Comparison of ENCODE assay signal across 23 cellular contexts in genomic region chr16:10112021-10112420, GRCh38.
DNase-seq lines count a peak whose midpoint lies in the region; ATAC-seq and TF ChIP-seq lines count a peak whose summit lies in the region.
"Had no signal": no experiment of that assay in that cellular context is flagged by ENCODE, and none has a peak within 500 bp of the region (broad histone marks: within the 10 kb centered on the region; RNA-seq: fewer than 3 reads in every experiment).

No MANE protein-coding gene starts in this region.

- BruUV-seq in MCF 10A (replicated peaks; lab: Mats Ljungman, UMichigan) (no TSS peak), PC-3 (replicated peaks; lab: Mats Ljungman, UMichigan) (no TSS peak)

- no peak overlapping the region for H3K4me2 ChIP-seq in PC-3 (ENCODE audit: low read length)
- H3K4me2 ChIP-seq: A549; BLaER1 treated with 17β-estradiol and CSF1 and Interleukin-3, amounts not matched to agents 10 nM and 100 nM had no signal

- H3K9me2 ChIP-seq in PC-3 (replicated peaks; ENCODE audit: low read length), result no peaks in the 10 kb centered on the region

- H3K36me3 ChIP-seq in breast epithelium, result no peaks in the 10 kb centered on the region
- H3K36me3 ChIP-seq in PC-3 (ENCODE audit: low read depth, low read length), result no peaks in the 10 kb centered on the region
- H3K36me3 ChIP-seq: BE2C; BLaER1 treated with 17β-estradiol and CSF1 and Interleukin-3, amounts not matched to agents 10 nM and 100 nM; HAP-1 had no signal

- H3K4me3 ChIP-seq in breast epithelium (no peak overlapping the region), PC-3 (ENCODE audit: low read length) (no peak overlapping the region)
- H3K4me3 ChIP-seq: A549; BLaER1 treated with 17β-estradiol and CSF1 and Interleukin-3, amounts not matched to agents 10 nM and 100 nM; GM12878; HAP-1 had no signal

- no peaks in the 10 kb centered on the region for H4K20me1 ChIP-seq in PC-3 (ENCODE audit: low read length)
- H4K20me1 ChIP-seq: BLaER1 treated with 17β-estradiol and CSF1 and Interleukin-3, amounts not matched to agents 10 nM and 100 nM had no signal

- no peak overlapping the region for H2AFZ ChIP-seq in PC-3 (ENCODE audit: low read length)

- no peaks in the 10 kb centered on the region for H3K4me1 Mint-ChIP-seq in MCF 10A (ENCODE audit: insufficient read depth, unreplicated experiment)
- no peaks in the 10 kb centered on the region for H3K4me1 Mint-ChIP-seq in stimulated activated effector memory CD8-positive, alpha-beta T cell treated with anti-CD3 and anti-CD28 coated beads, Interleukin-12 subunit alpha, Interleukin-12 subunit beta, amount 100 ng/mL, for 72 hours
- no peaks in the 10 kb centered on the region for H3K4me1 Mint-ChIP-seq in activated naive CD8-positive, alpha-beta T cell treated with anti-CD3 and anti-CD28 coated beads, Interleukin-2, amount 50 U/mL, for 24 hours
- H3K4me1 Mint-ChIP-seq: CD14-positive monocyte; CD8-positive, alpha-beta memory T cell had no signal

- no peak for ATAC-seq in PC-3
- peak; percentile 11 for ATAC-seq in stimulated activated effector memory CD8-positive, alpha-beta T cell treated with anti-CD3 and anti-CD28 coated beads, Interleukin-12 subunit alpha, Interleukin-12 subunit beta, amount 100 ng/mL, for 72 hours
- ATAC-seq in activated naive CD8-positive, alpha-beta T cell treated with anti-CD3 and anti-CD28 coated beads, Interleukin-2, amount 50 U/mL, for 24 hours, result no peak
- ATAC-seq: A549, GM12878 had no signal

- peaks cover 0 to 8% of the 10 kb centered on the region in 2 donors for H3K4me1 ChIP-seq in breast epithelium
- H3K4me1 ChIP-seq in PC-3 (ENCODE audit: insufficient read depth, low read length), result peaks cover 17% of the 10 kb centered on the region
- H3K4me1 ChIP-seq: A549, BE2C, HAP-1 had no signal

- H3K27me3 ChIP-seq in breast epithelium, result no peaks in the 10 kb centered on the region
- no peaks in the 10 kb centered on the region for H3K27me3 ChIP-seq in PC-3 (ENCODE audit: low read length)
- H3K27me3 ChIP-seq: BE2C; BLaER1 treated with 17β-estradiol and CSF1 and Interleukin-3, amounts not matched to agents 10 nM and 100 nM had no signal

- no peaks in the 10 kb centered on the region for H3F3A ChIP-seq in PC-3 (ENCODE audit: low read length, unreplicated experiment)

- no peak overlapping the region for H3K4me3 Mint-ChIP-seq in MCF 10A (ENCODE audit: unreplicated experiment)
- H3K4me3 Mint-ChIP-seq in stimulated activated effector memory CD8-positive, alpha-beta T cell treated with anti-CD3 and anti-CD28 coated beads, Interleukin-12 subunit alpha, Interleukin-12 subunit beta, amount 100 ng/mL, for 72 hours, result no peak overlapping the region
- H3K4me3 Mint-ChIP-seq in activated naive CD8-positive, alpha-beta T cell treated with anti-CD3 and anti-CD28 coated beads, Interleukin-2, amount 50 U/mL, for 24 hours, result no peak overlapping the region
- H3K4me3 Mint-ChIP-seq: CD14-positive monocyte; CD4-positive, alpha-beta T cell; CD8-positive, alpha-beta memory T cell; HFFc6 had no signal

- H3K27me3 Mint-ChIP-seq in MCF 10A (ENCODE audit: insufficient read depth, unreplicated experiment), result no peaks in the 10 kb centered on the region
- peaks cover 5% of the 10 kb centered on the region for H3K27me3 Mint-ChIP-seq in activated naive CD8-positive, alpha-beta T cell treated with anti-CD3 and anti-CD28 coated beads, Interleukin-2, amount 50 U/mL, for 24 hours

- no peaks in the 10 kb centered on the region for H3K79me2 ChIP-seq in PC-3 (ENCODE audit: low read length)

- CTCF ChIA-PET in MCF 10A (lab: Yijun Ruan, JAX) (no interaction called here), PC-3 (lab: Charles Lee) (no interaction called here)

- intact Hi-C loops in MCF 10A (cut with micrococcal nuclease), result no loop called here
- intact Hi-C loops in breast epithelium (cut with DNase I; ENCODE audit: low total_unique reads), result no loop called here
- intact Hi-C loops in PC-3 (cut with micrococcal nuclease), result no loop called here

- peak; percentile 9 for DNase-seq in MCF 10A (ENCODE audit: unreplicated experiment)
- DNase-seq in breast epithelium (ENCODE audit: low spot score in 2 of 2), result no peak
- DNase-seq in PC-3, result peak; percentile 58
- DNase-seq in stimulated activated effector memory CD8-positive, alpha-beta T cell treated with anti-CD3 and anti-CD28 coated beads, Interleukin-12 subunit alpha, Interleukin-12 subunit beta, amount 100 ng/mL, for 72 hours (ENCODE audit: low spot score in 2 of 2), result no peak
- no peak for DNase-seq in activated naive CD8-positive, alpha-beta T cell treated with anti-CD3 and anti-CD28 coated beads, Interleukin-2, amount 50 U/mL, for 24 hours
- no peak for DNase-seq in stimulated activated CD4-positive, alpha-beta T cell treated with anti-CD3 and anti-CD28 coated beads, Interleukin-4, amount 100 ng/mL, for 4 hours
- DNase-seq: 8988T; ACHN; AML-193; BE2C; CD4-positive, alpha-beta T cell; CD8-positive, alpha-beta memory T cell; DMS 273 treated with DMSO at 0.1 percent for 48 hours; DMS79; EL; GDM1; GOT3; HFFc6 had no signal

- H3K27ac Mint-ChIP-seq in MCF 10A (ENCODE audit: low read depth, unreplicated experiment), result no peak overlapping the region
- no peak overlapping the region for H3K27ac Mint-ChIP-seq in stimulated activated effector memory CD8-positive, alpha-beta T cell treated with anti-CD3 and anti-CD28 coated beads, Interleukin-12 subunit alpha, Interleukin-12 subunit beta, amount 100 ng/mL, for 72 hours
- H3K27ac Mint-ChIP-seq in activated naive CD8-positive, alpha-beta T cell treated with anti-CD3 and anti-CD28 coated beads, Interleukin-2, amount 50 U/mL, for 24 hours, result no peak overlapping the region
- H3K27ac Mint-ChIP-seq: CD4-positive, alpha-beta T cell; CD8-positive, alpha-beta memory T cell; HFFc6 had no signal

- H3K9me3 ChIP-seq in breast epithelium (no peaks in the 10 kb centered on the region), PC-3 (ENCODE audit: low read length) (no peaks in the 10 kb centered on the region)
- H3K9me3 ChIP-seq: A549, BE2C, HAP-1 had no signal

- peaks cover 18% of the 10 kb centered on the region for H3K9me3 Mint-ChIP-seq in MCF 10A (ENCODE audit: unreplicated experiment)
- no peaks in the 10 kb centered on the region for H3K9me3 Mint-ChIP-seq in stimulated activated effector memory CD8-positive, alpha-beta T cell treated with anti-CD3 and anti-CD28 coated beads, Interleukin-12 subunit alpha, Interleukin-12 subunit beta, amount 100 ng/mL, for 72 hours
- H3K9me3 Mint-ChIP-seq in activated naive CD8-positive, alpha-beta T cell treated with anti-CD3 and anti-CD28 coated beads, Interleukin-2, amount 50 U/mL, for 24 hours, result peaks cover 3% of the 10 kb centered on the region
- H3K9me3 Mint-ChIP-seq: CD4-positive, alpha-beta T cell; HFFc6 had no signal

- H3K27ac ChIP-seq in breast epithelium (no peak overlapping the region), PC-3 (ENCODE audit: low read length) (no peak overlapping the region)
- H3K27ac ChIP-seq: A549; BLaER1 treated with 17β-estradiol and CSF1 and Interleukin-3, amounts not matched to agents 10 nM and 100 nM had no signal

- POLR2A ChIA-PET in MCF 10A (lab: Yijun Ruan, JAX) (no interaction called here), PC-3 (lab: Charles Lee; ENCODE audit: unreplicated experiment) (no interaction called here)

- no peak overlapping the region for H3K9ac ChIP-seq in PC-3 (ENCODE audit: low read length)
- H3K9ac ChIP-seq: BLaER1 treated with 17β-estradiol and CSF1 and Interleukin-3, amounts not matched to agents 10 nM and 100 nM had no signal

- no peaks in the 10 kb centered on the region for H3K36me3 Mint-ChIP-seq in MCF 10A (ENCODE audit: insufficient read depth, unreplicated experiment)
- H3K36me3 Mint-ChIP-seq in stimulated activated effector memory CD8-positive, alpha-beta T cell treated with anti-CD3 and anti-CD28 coated beads, Interleukin-12 subunit alpha, Interleukin-12 subunit beta, amount 100 ng/mL, for 72 hours, result no peaks in the 10 kb centered on the region
- H3K36me3 Mint-ChIP-seq in activated naive CD8-positive, alpha-beta T cell treated with anti-CD3 and anti-CD28 coated beads, Interleukin-2, amount 50 U/mL, for 24 hours (ENCODE audit: low read depth), result no peaks in the 10 kb centered on the region
- H3K36me3 Mint-ChIP-seq: CD14-positive monocyte; CD8-positive, alpha-beta memory T cell had no signal

- TF ChIP-seq POLR2A in breast epithelium (IDR thresholded peaks at IDR 0.05), result no peak

- TF ChIP-seq CTCF in MCF 10A (IDR thresholded peaks at IDR 0.05; ENCODE audit: unreplicated experiment) (no peak), breast epithelium (IDR thresholded peaks at IDR 0.05) (no peak), PC-3 (conservative IDR thresholded peaks at IDR 0.05; ENCODE audit: low read depth, low read length) (no peak)

Comparison
In these comparisons a context has a peak if more than half of its experiments do, and no peak if none do; other contexts are left out.
1. DNase-seq: peak in MCF 10A (single experiment) and PC-3 (single experiment); none in breast epithelium (0 of 2), stimulated activated effector memory CD8-positive, alpha-beta T cell treated with anti-CD3 and anti-CD28 coated beads, Interleukin-12 subunit alpha, Interleukin-12 subunit beta, amount 100 ng/mL, for 72 hours (0 of 2), activated naive CD8-positive, alpha-beta T cell treated with anti-CD3 and anti-CD28 coated beads, Interleukin-2, amount 50 U/mL, for 24 hours (single experiment) and stimulated activated CD4-positive, alpha-beta T cell treated with anti-CD3 and anti-CD28 coated beads, Interleukin-4, amount 100 ng/mL, for 4 hours (0 of 2).